Comparison of ENCODE assay signal across 1 cellular context in the genomic region with DNA sequence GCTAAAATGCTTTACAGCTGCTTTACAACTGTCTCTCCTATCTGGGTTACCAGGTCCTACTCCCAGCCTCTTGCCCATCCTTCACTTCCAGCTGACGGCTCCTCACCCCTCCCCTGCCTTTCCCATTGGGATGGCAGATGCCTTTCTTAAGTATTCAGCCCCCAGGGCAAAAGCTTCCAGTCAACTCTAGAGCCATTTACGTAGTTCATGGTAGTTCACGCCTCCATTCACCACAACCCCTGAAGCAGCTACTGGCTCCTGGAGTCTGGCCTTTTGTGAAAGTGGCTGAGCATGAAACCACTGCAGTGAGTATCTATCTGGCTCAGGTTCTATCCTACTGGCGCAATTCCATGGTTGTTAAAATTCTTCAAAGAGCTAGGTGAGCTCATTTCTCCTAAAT.
TF ChIP-seq lines count a peak whose summit lies in the region.

No MANE protein-coding gene starts in this region.

TF ChIP-seq in WTC11, 78 proteins besides CTCF, POLR2A, EP300 and RAD21 (continued from another document):
- no peak for TF ChIP-seq GTF2I (CRISPR knock-in tag; conservative IDR thresholded peaks at IDR 0.05)
- TF ChIP-seq ZNF396 (CRISPR knock-in tag; IDR thresholded peaks at IDR 0.05; ENCODE audit: borderline replicate concordance) = no peak
